1 cellular context compared by ENCODE assay signal in genomic region chrX:1355800-1356148, GRCh38.
TF ChIP-seq lines count a peak whose summit lies in the region.

No MANE protein-coding gene starts in this region.

TF ChIP-seq in GM23338, 12 proteins besides CTCF, POLR2A, EP300 and RAD21 (continued from another document):
- TF ChIP-seq, protein P1, sequence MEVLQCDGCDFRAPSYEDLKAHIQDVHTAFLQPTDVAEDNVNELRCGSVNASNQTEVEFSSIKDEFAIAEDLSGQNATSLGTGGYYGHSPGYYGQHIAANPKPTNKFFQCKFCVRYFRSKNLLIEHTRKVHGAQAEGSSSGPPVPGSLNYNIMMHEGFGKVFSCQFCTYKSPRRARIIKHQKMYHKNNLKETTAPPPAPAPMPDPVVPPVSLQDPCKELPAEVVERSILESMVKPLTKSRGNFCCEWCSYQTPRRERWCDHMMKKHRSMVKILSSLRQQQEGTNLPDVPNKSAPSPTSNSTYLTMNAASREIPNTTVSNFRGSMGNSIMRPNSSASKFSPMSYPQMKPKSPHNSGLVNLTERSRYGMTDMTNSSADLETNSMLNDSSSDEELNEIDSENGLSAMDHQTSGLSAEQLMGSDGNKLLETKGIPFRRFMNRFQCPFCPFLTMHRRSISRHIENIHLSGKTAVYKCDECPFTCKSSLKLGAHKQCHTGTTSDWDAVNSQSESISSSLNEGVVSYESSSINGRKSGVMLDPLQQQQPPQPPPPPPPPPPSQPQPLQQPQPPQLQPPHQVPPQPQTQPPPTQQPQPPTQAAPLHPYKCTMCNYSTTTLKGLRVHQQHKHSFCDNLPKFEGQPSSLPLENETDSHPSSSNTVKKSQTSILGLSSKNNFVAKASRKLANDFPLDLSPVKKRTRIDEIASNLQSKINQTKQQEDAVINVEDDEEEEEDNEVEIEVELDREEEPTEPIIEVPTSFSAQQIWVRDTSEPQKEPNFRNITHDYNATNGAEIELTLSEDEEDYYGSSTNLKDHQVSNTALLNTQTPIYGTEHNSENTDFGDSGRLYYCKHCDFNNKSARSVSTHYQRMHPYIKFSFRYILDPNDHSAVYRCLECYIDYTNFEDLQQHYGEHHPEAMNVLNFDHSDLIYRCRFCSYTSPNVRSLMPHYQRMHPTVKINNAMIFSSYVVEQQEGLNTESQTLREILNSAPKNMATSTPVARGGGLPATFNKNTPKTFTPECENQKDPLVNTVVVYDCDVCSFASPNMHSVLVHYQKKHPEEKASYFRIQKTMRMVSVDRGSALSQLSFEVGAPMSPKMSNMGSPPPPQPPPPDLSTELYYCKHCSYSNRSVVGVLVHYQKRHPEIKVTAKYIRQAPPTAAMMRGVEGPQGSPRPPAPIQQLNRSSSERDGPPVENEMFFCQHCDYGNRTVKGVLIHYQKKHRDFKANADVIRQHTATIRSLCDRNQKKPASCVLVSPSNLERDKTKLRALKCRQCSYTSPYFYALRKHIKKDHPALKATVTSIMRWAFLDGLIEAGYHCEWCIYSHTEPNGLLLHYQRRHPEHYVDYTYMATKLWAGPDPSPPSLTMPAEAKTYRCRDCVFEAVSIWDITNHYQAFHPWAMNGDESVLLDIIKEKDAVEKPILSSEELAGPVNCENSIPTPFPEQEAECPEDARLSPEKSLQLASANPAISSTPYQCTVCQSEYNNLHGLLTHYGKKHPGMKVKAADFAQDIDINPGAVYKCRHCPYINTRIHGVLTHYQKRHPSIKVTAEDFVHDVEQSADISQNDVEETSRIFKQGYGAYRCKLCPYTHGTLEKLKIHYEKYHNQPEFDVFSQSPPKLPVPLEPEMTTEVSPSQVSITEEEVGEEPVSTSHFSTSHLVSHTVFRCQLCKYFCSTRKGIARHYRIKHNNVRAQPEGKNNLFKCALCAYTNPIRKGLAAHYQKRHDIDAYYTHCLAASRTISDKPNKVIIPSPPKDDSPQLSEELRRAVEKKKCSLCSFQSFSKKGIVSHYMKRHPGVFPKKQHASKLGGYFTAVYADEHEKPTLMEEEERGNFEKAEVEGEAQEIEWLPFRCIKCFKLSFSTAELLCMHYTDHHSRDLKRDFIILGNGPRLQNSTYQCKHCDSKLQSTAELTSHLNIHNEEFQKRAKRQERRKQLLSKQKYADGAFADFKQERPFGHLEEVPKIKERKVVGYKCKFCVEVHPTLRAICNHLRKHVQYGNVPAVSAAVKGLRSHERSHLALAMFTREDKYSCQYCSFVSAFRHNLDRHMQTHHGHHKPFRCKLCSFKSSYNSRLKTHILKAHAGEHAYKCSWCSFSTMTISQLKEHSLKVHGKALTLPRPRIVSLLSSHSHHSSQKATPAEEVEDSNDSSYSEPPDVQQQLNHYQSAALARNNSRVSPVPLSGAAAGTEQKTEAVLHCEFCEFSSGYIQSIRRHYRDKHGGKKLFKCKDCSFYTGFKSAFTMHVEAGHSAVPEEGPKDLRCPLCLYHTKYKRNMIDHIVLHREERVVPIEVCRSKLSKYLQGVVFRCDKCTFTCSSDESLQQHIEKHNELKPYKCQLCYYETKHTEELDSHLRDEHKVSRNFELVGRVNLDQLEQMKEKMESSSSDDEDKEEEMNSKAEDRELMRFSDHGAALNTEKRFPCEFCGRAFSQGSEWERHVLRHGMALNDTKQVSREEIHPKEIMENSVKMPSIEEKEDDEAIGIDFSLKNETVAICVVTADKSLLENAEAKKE (CRISPR knock-in tag; IDR thresholded peaks at IDR 0.05), result no peak
- TF ChIP-seq, protein P2, sequence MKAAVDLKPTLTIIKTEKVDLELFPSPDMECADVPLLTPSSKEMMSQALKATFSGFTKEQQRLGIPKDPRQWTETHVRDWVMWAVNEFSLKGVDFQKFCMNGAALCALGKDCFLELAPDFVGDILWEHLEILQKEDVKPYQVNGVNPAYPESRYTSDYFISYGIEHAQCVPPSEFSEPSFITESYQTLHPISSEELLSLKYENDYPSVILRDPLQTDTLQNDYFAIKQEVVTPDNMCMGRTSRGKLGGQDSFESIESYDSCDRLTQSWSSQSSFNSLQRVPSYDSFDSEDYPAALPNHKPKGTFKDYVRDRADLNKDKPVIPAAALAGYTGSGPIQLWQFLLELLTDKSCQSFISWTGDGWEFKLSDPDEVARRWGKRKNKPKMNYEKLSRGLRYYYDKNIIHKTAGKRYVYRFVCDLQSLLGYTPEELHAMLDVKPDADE (IDR thresholded peaks at IDR 0.05), result no peak
- TF ChIP-seq EZH2 (IDR thresholded peaks at IDR 0.05; ENCODE audit: low read depth, unreplicated experiment) (no peak), POLR2AphosphoS5 (IDR thresholded peaks at IDR 0.05; ENCODE audit: low read depth) (no peak), STAT1 (IDR thresholded peaks at IDR 0.05; ENCODE audit: unreplicated experiment) (no peak), EZH2phosphoT487 (IDR thresholded peaks at IDR 0.05; ENCODE audit: unreplicated experiment) (no peak), JUNB (IDR thresholded peaks at IDR 0.05; ENCODE audit: unreplicated experiment) (no peak)
TF ChIP-seq in GM23338: peak in this region for 0.
